Comparison of ENCODE assay signal across 15 cellular contexts in genomic region chr14:22533739-22534359, GRCh38. TPM values are rescaled to one million over a fixed set of nuclear protein-coding genes. Genes with fewer than 3 reads are reported as not detected.
DNase-seq lines count a peak whose midpoint lies in the region; ATAC-seq, FAIRE-seq and TF ChIP-seq lines count a peak whose summit lies in the region.
"Had no signal": no experiment of that assay in that cellular context is flagged by ENCODE, and none has a peak within 500 bp of the region (broad histone marks: within the 10 kb centered on the region; RNA-seq: fewer than 3 reads in every experiment).

No MANE protein-coding gene starts in this region.

- peaks cover 100% of the 10 kb centered on the region for H4K20me1 ChIP-seq in BLaER1

- H3K36me3 Mint-ChIP-seq in CD4-positive, alpha-beta T cell (ENCODE audit: low read depth) = peaks cover 98% of the 10 kb centered on the region
- H3K36me3 Mint-ChIP-seq in T-cell (peaks cover 81% of the 10 kb centered on the region), chondrocyte (ENCODE audit: low read depth) (no peaks in the 10 kb centered on the region)
- H3K36me3 Mint-ChIP-seq: CD14-positive monocyte had no signal

- no peak for ATAC-seq in CD4-positive, alpha-beta T cell (ENCODE audit: poor library complexity)
- ATAC-seq in T-cell (replicated peaks in 1 of 4) (no peak), HG02981 (IDR thresholded peaks at IDR 0.05; ENCODE audit: unreplicated experiment) (no peak), GM18867 (IDR thresholded peaks at IDR 0.05; ENCODE audit: unreplicated experiment) (no peak)
- ATAC-seq: body of pancreas had no signal

- peaks cover 93% of the 10 kb centered on the region for H3K36me3 ChIP-seq in BLaER1
- H3K36me3 ChIP-seq in kidney (ENCODE audit: control insufficient read depth in 1 of 2, insufficient read depth in 2 of 2, low read length in 2 of 2) = no peaks in the 10 kb centered on the region

- H3K4me1 Mint-ChIP-seq in CD4-positive, alpha-beta T cell (ENCODE audit: low read depth) = peaks cover 97% of the 10 kb centered on the region
- peaks cover 91 to 94% (median 93%) of the 10 kb centered on the region in 3 donors for H3K4me1 Mint-ChIP-seq in T-cell
- peaks cover 68% of the 10 kb centered on the region for H3K4me1 Mint-ChIP-seq in chondrocyte (ENCODE audit: low read depth)

- peak overlapping the region; percentile 73 for H3K4me2 ChIP-seq in BLaER1

- H3K9ac ChIP-seq in BLaER1 (no peak overlapping the region), kidney (ENCODE audit: low read length in 2 of 2) (no peak overlapping the region)

- H3K27ac ChIP-seq in BLaER1 = peak overlapping the region; percentile 16; the same call in 1 of the 2 replicates
- H3K27ac ChIP-seq in CD4-positive, alpha-beta T cell (ENCODE audit: low read depth, low read length) = peak overlapping the region; percentile 99
- no peak overlapping the region for H3K27ac ChIP-seq in kidney (ENCODE audit: low read depth in 2 of 2, low read length in 2 of 2)
- H3K27ac ChIP-seq: body of pancreas, VCaP had no signal

- H3K27ac Mint-ChIP-seq in CD4-positive, alpha-beta T cell = peak overlapping the region; percentile 93
- peak overlapping the region; percentile 93 to 99 for H3K27ac Mint-ChIP-seq in T-cell
- H3K27ac Mint-ChIP-seq in chondrocyte (ENCODE audit: unreplicated experiment) = peak overlapping the region; percentile 91
- H3K27ac Mint-ChIP-seq: dendritic cell treated with granulocyte-macrophage colony-stimulating factor and Interleukin-4, amounts not matched to agents 40 ng/mL and 50 ng/mL, for 4 days had no signal

- POLR2A ChIA-PET in CD4-positive, alpha-beta T cell (lab: Charles Lee) = interaction anchor here (0.9 to 12.3 kb wide), 13 partner anchors 6 to 810 kb away, joined by 3 to 272 read pairs (median 29); partner anchors contain the start of gene DAD1
- POLR2A ChIA-PET in T-cell (lab: Charles Lee) = interaction anchor here (0.5 to 2.2 kb wide), 9 partner anchors 9 to 1752 kb away, joined by 3 to 23 read pairs (median 5); no protein-coding TSS in a partner anchor

- intact Hi-C loops in CD4-positive, alpha-beta T cell (cut with DNase I, micrococcal nuclease) = loop anchor here (2.0 kb wide), 1 partner anchor 15 kb away; no protein-coding TSS in a partner anchor
- intact Hi-C loops in kidney (cut with DNase I) = no loop called here

- no peaks in the 10 kb centered on the region for H3K27me3 Mint-ChIP-seq in CD4-positive, alpha-beta T cell
- no peaks in the 10 kb centered on the region for H3K27me3 Mint-ChIP-seq in T-cell
- no peaks in the 10 kb centered on the region for H3K27me3 Mint-ChIP-seq in chondrocyte (ENCODE audit: low read depth)
- H3K27me3 Mint-ChIP-seq: dendritic cell treated with granulocyte-macrophage colony-stimulating factor and Interleukin-4, amounts not matched to agents 40 ng/mL and 50 ng/mL, for 4 days had no signal

- no peak for TF ChIP-seq CTCF in CD4-positive, alpha-beta T cell (IDR thresholded peaks at IDR 0.05)
- TF ChIP-seq CTCF in chondrocyte (IDR thresholded peaks at IDR 0.05) = no peak
- no peak for TF ChIP-seq CTCF in kidney (IDR thresholded peaks at IDR 0.05; ENCODE audit: borderline replicate concordance, extremely low read depth, insufficient read depth)

- no peaks in the 10 kb centered on the region for H3K9me3 Mint-ChIP-seq in CD4-positive, alpha-beta T cell
- H3K9me3 Mint-ChIP-seq in T-cell = no peaks in the 10 kb centered on the region
- H3K9me3 Mint-ChIP-seq in chondrocyte (ENCODE audit: low read depth) = no peaks in the 10 kb centered on the region
- H3K9me3 Mint-ChIP-seq: CD14-positive monocyte; dendritic cell treated with granulocyte-macrophage colony-stimulating factor and Interleukin-4, amounts not matched to agents 40 ng/mL and 50 ng/mL, for 4 days had no signal

- H3K9me3 ChIP-seq in BLaER1 (no peaks in the 10 kb centered on the region), kidney (ENCODE audit: control insufficient read depth in 1 of 2, low read length in 2 of 2) (no peaks in the 10 kb centered on the region)
- no peaks in the 10 kb centered on the region for H3K9me3 ChIP-seq in CD4-positive, alpha-beta T cell (ENCODE audit: control insufficient read depth, low read length)
- H3K9me3 ChIP-seq: body of pancreas had no signal

- no peak for DNase-seq in CD4-positive, alpha-beta T cell
- DNase-seq in T-cell = no peak
- DNase-seq in chondrocyte (ENCODE audit: low spot score) = no peak
- no peak for DNase-seq in kidney
- DNase-seq: body of pancreas, HCEC 1CT, NCI-H2029 had no signal

- H3K4me3 ChIP-seq in BLaER1 (no peak overlapping the region), kidney (ENCODE audit: low read length in 2 of 2) (no peak overlapping the region)
- H3K4me3 ChIP-seq: body of pancreas, lung, SK-N-MC had no signal

- CTCF ChIA-PET in CD4-positive, alpha-beta T cell (lab: Charles Lee) = interaction anchor here (0.8 to 6.2 kb wide), 8 partner anchors 8 to 537 kb away, joined by 3 to 34 read pairs (median 6); no protein-coding TSS in a partner anchor
- CTCF ChIA-PET in T-cell (lab: Charles Lee) = interaction anchor here in 1 of 2 donors (0.9 to 4.1 kb wide), 7 partner anchors 9 to 682 kb away, joined by 3 to 23 read pairs (median 5); no protein-coding TSS in a partner anchor

- peak overlapping the region; percentile 86 for H3K4me3 Mint-ChIP-seq in CD4-positive, alpha-beta T cell
- peak overlapping the region; percentile 74 to 86 (median 85) for H3K4me3 Mint-ChIP-seq in T-cell
- no peak overlapping the region for H3K4me3 Mint-ChIP-seq in chondrocyte (ENCODE audit: unreplicated experiment)
- H3K4me3 Mint-ChIP-seq: CD14-positive monocyte; dendritic cell treated with granulocyte-macrophage colony-stimulating factor and Interleukin-4, amounts not matched to agents 40 ng/mL and 50 ng/mL, for 4 days had no signal

- FAIRE-seq in kidney (lab: Jason Lieb, UNC) = no peak

- H3K4me1 ChIP-seq in BLaER1 (peaks cover 100% of the 10 kb centered on the region), kidney (ENCODE audit: control insufficient read depth in 1 of 2, insufficient read depth in 1 of 2, low read depth in 1 of 2, low read length in 2 of 2) (peaks cover 0 to 13% of the 10 kb centered on the region in 2 donors)
- H3K4me1 ChIP-seq: body of pancreas had no signal

- no peaks in the 10 kb centered on the region for H3K27me3 ChIP-seq in BLaER1
- no peaks in the 10 kb centered on the region for H3K27me3 ChIP-seq in CD4-positive, alpha-beta T cell (ENCODE audit: control insufficient read depth, insufficient read depth, low read length)
- H3K27me3 ChIP-seq: body of pancreas had no signal

RNA-seq across cellular contexts. Expression of gene DAD1, which starts 55.2 kb away (rescaled TPM):
- total RNA-seq in CD4-positive, alpha-beta T cell = 10 to 100 TPM; 41.8 to 44.1 TPM
- total RNA-seq in T-cell = 100 to 1,000 TPM in 4 of 5 donors, 10 to 100 TPM in 1; 80.9 to 127 (median 113) TPM
- 248 to 266 TPM (median 253 TPM) in 3 replicates for total RNA-seq in chondrocyte
- total RNA-seq in kidney = 205 TPM
- 523 TPM for polyA plus RNA-seq in kidney (ENCODE audit: insufficient read depth, low read depth, low replicate concordance)

Comparison
In these comparisons a context has a peak if more than half of its experiments do, and no peak if none do; other contexts are left out.
1. H3K27ac ChIP-seq: peak in BLaER1 (single experiment) and CD4-positive, alpha-beta T cell (single experiment); none in kidney (0 of 2).
2. Peak in every context shown above with its lines, with median percentiles within 50 percentile points of each other: H3K27ac Mint-ChIP-seq.